13 cellular contexts compared by ENCODE assay signal in genomic region chr7:16129431-16130126, GRCh38.
A peak's percentile ranks its signal among the peaks of the same experiment; 100 is the strongest.
DNase-seq lines count a peak whose midpoint lies in the region; ATAC-seq, FAIRE-seq and TF ChIP-seq lines count a peak whose summit lies in the region.
"Had no signal": no experiment of that assay in that cellular context is flagged by ENCODE, and none has a peak within 500 bp of the region (broad histone marks: within the 10 kb centered on the region; RNA-seq: fewer than 3 reads in every experiment).

No MANE protein-coding gene starts in this region.

- peak overlapping the region; percentile 68 for H2AFZ ChIP-seq in astrocyte (ENCODE audit: low read depth, low read length)

- peak; percentile 83 for FAIRE-seq in astrocyte (lab: Jason Lieb, UNC)
- FAIRE-seq: islet of Langerhans had no signal

- intact Hi-C loops in prostate gland (cut with DNase I): no loop called here

- H3K27ac Mint-ChIP-seq in astrocyte (ENCODE audit: unreplicated experiment): peak overlapping the region; percentile 93
- H3K27ac Mint-ChIP-seq: stimulated activated naive CD8-positive, alpha-beta T cell treated with anti-CD3 and anti-CD28 coated beads, Interleukin-15, amount 100 ng/mL, for 72 hours had no signal

- H4K20me1 ChIP-seq in astrocyte (ENCODE audit: insufficient read depth, low read length): no peaks in the 10 kb centered on the region

- no peak overlapping the region for H3K4me3 Mint-ChIP-seq in astrocyte (ENCODE audit: unreplicated experiment)
- H3K4me3 Mint-ChIP-seq: stimulated activated naive CD8-positive, alpha-beta T cell treated with anti-CD3 and anti-CD28 coated beads, Interleukin-15, amount 100 ng/mL, for 72 hours had no signal

- H3K36me3 ChIP-seq in astrocyte (ENCODE audit: insufficient read depth, low read length) (no peaks in the 10 kb centered on the region), prostate gland (no peaks in the 10 kb centered on the region)
- H3K36me3 ChIP-seq: sigmoid colon had no signal

- H3K9me3 Mint-ChIP-seq in astrocyte (ENCODE audit: unreplicated experiment): no peaks in the 10 kb centered on the region

- H3K4me3 ChIP-seq in astrocyte (ENCODE audit: insufficient read depth, low read depth, low read length): peak overlapping the region; percentile 27
- no peak overlapping the region for H3K4me3 ChIP-seq in prostate gland
- H3K4me3 ChIP-seq: sigmoid colon had no signal

- TF ChIP-seq CTCF in astrocyte (IDR thresholded peaks at IDR 0.05; ENCODE audit: insufficient read depth, low read depth, low read length): no peak
- TF ChIP-seq CTCF in prostate gland (IDR thresholded peaks at IDR 0.05): no peak

- 30% methylated on average over 4 of the region's 4 CpGs for WGBS in prostate gland

- no peaks in the 10 kb centered on the region for H3K36me3 Mint-ChIP-seq in astrocyte (ENCODE audit: low read depth, unreplicated experiment)

- H3K9me3 ChIP-seq in astrocyte (ENCODE audit: insufficient read depth, low read depth, low read length): no peaks in the 10 kb centered on the region
- H3K9me3 ChIP-seq in prostate gland: no peaks in the 10 kb centered on the region
- H3K9me3 ChIP-seq: sigmoid colon had no signal

- H3K27ac ChIP-seq in astrocyte (ENCODE audit: low read depth, low read length) (peak overlapping the region; percentile 82), prostate gland (no peak overlapping the region)
- H3K27ac ChIP-seq: sigmoid colon had no signal

- H3K4me1 ChIP-seq in astrocyte (ENCODE audit: insufficient read depth, low read length): peaks cover 13% of the 10 kb centered on the region
- H3K4me1 ChIP-seq in prostate gland (replicated peaks): no peaks in the 10 kb centered on the region

- DNase-seq in AG08395 (ENCODE audit: low spot score): peak; percentile 61
- DNase-seq in HT1080 (ENCODE audit: low read depth): peak; percentile 78
- peak; percentile 87 for DNase-seq in astrocyte (ENCODE audit: low read depth)
- DNase-seq in kidney glomerular epithelial cell (lab: John Stamatoyannopoulos, UW): peak; percentile 96
- DNase-seq in activated naive CD4-positive, alpha-beta T cell (lab: John Stamatoyannopoulos, UW): no peak
- no peak for DNase-seq in SHP77 treated with DMSO at 0.1 percent for 48 hours (lab: John Stamatoyannopoulos, UW)
- no peak for DNase-seq in prostate gland (ENCODE audit: low spot score)
- DNase-seq: central memory CD4-positive, alpha-beta T cell; RPMI8226; sigmoid colon; stimulated activated naive CD8-positive, alpha-beta T cell treated with anti-CD3 and anti-CD28 coated beads, Interleukin-15, amount 100 ng/mL, for 72 hours had no signal

- TF ChIP-seq POLR2A in prostate gland (IDR thresholded peaks at IDR 0.05): no peak

- H3K27me3 ChIP-seq in astrocyte (ENCODE audit: insufficient read depth, low read length): no peaks in the 10 kb centered on the region
- H3K27me3 ChIP-seq in prostate gland (replicated peaks; ENCODE audit: insufficient read depth): no peaks in the 10 kb centered on the region
- H3K27me3 ChIP-seq: sigmoid colon had no signal

- H3K4me2 ChIP-seq in astrocyte (ENCODE audit: low read length): peak overlapping the region; percentile 80

- ATAC-seq in HG03342 (IDR thresholded peaks at IDR 0.05; ENCODE audit: unreplicated experiment): no peak
- ATAC-seq: stimulated activated naive CD8-positive, alpha-beta T cell treated with anti-CD3 and anti-CD28 coated beads, Interleukin-15, amount 100 ng/mL, for 72 hours had no signal

- no peaks in the 10 kb centered on the region for H3K27me3 Mint-ChIP-seq in astrocyte (ENCODE audit: low read depth, unreplicated experiment)
- H3K27me3 Mint-ChIP-seq: stimulated activated naive CD8-positive, alpha-beta T cell treated with anti-CD3 and anti-CD28 coated beads, Interleukin-15, amount 100 ng/mL, for 72 hours had no signal

- peak overlapping the region; percentile 71 for H3K9ac ChIP-seq in astrocyte (ENCODE audit: low read length)

- no peaks in the 10 kb centered on the region for H3K79me2 ChIP-seq in astrocyte (ENCODE audit: insufficient read depth, low read length)

- H3K4me1 Mint-ChIP-seq in astrocyte (ENCODE audit: low read depth, unreplicated experiment): peaks cover 15% of the 10 kb centered on the region
- H3K4me1 Mint-ChIP-seq: stimulated activated naive CD8-positive, alpha-beta T cell treated with anti-CD3 and anti-CD28 coated beads, Interleukin-15, amount 100 ng/mL, for 72 hours had no signal

Comparison
In these comparisons a context has a peak if more than half of its experiments do, and no peak if none do; other contexts are left out.
1. DNase-seq: peak in AG08395 (single experiment), HT1080 (single experiment), astrocyte (single experiment) and kidney glomerular epithelial cell (single experiment); none in activated naive CD4-positive, alpha-beta T cell (0 of 4), SHP77 treated with DMSO at 0.1 percent for 48 hours (single experiment) and prostate gland (single experiment).